ENCODE assay signal across 8 cellular contexts in the genomic region with DNA sequence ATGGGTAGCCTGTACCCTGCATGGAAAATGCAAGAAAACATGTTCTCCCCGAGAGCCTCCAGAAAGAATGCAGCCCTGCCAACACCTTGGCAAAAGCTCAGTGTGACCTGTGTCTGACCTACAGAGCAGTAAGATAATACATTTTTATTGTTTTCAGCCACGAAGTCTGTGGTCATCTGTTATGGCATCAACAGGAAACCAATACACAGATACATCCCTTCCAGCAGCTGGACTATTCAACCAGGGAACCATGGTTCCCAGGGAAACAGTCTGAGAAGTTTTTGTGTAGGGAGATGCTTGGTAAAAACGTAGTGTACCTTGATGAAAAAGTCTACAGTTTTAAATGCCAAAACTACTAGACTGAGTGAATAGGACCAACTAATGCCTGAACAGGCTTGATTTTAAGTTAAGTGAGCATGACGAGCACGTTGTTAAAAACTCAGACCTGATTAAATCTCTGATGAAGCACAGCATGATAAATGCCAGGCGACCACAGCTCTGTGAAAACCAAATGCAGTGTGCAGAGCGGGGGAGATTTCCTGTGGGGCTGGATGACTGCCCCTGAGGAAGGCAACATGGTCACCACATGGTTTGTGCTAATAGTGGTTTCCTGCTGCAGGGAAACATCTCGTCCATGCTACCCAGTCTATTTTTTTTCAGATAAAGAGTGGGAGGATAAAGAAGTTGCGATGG.
DNase-seq lines count a peak whose midpoint lies in the region; ATAC-seq and TF ChIP-seq lines count a peak whose summit lies in the region.

No MANE protein-coding gene starts in this region.

- CTCF ChIA-PET in activated CD8-positive, alpha-beta memory T cell treated with anti-CD3 and anti-CD28 coated beads, Interleukin-2, amount 10 ng/mL, durations not matched to agents 7 days and 5 days (lab: Charles Lee): no interaction called here

- H3K27me3 Mint-ChIP-seq in activated CD8-positive, alpha-beta memory T cell treated with anti-CD3 and anti-CD28 coated beads, Interleukin-2, amount 10 ng/mL, durations not matched to agents 7 days and 5 days: peaks cover 50% of the 10 kb centered on the region
- peaks cover 3% of the 10 kb centered on the region for H3K27me3 Mint-ChIP-seq in endothelial cell (ENCODE audit: unreplicated experiment)

- no peak overlapping the region for H3K4me3 Mint-ChIP-seq in activated CD8-positive, alpha-beta memory T cell treated with anti-CD3 and anti-CD28 coated beads, Interleukin-2, amount 10 ng/mL, durations not matched to agents 7 days and 5 days
- H3K4me3 Mint-ChIP-seq in endothelial cell (ENCODE audit: unreplicated experiment): no peak overlapping the region

- H3K4me1 Mint-ChIP-seq in activated CD8-positive, alpha-beta memory T cell treated with anti-CD3 and anti-CD28 coated beads, Interleukin-2, amount 10 ng/mL, durations not matched to agents 7 days and 5 days: peaks cover 14% of the 10 kb centered on the region
- peaks cover 31% of the 10 kb centered on the region for H3K4me1 Mint-ChIP-seq in endothelial cell (ENCODE audit: unreplicated experiment)

- TF ChIP-seq CTCF in endothelial cell (IDR thresholded peaks at IDR 0.05; ENCODE audit: unreplicated experiment): no peak

- DNase-seq in activated CD8-positive, alpha-beta memory T cell treated with anti-CD3 and anti-CD28 coated beads, Interleukin-2, amount 10 ng/mL, durations not matched to agents 7 days and 5 days: peak; percentile 64
- no peak for DNase-seq in activated CD8-positive, alpha-beta memory T cell treated with anti-CD3 and anti-CD28 coated beads, Interleukin-2, amount 50 U/mL, for 4 hours
- DNase-seq in M059J (ENCODE audit: low read depth) (peak; percentile 5), endothelial cell (ENCODE audit: low spot score) (peak; percentile 48), nucleus accumbens (lab: John Stamatoyannopoulos, UW) (no peak)
- DNase-seq in stimulated activated CD8-positive, alpha-beta memory T cell treated with anti-CD3 and anti-CD28 coated beads, Interleukin-2, amount 100 ng/mL, for 48 hours (ENCODE audit: low read depth in 2 of 2): peak; percentile 7 to 13
- no peak for DNase-seq in stimulated activated naive CD4-positive, alpha-beta T cell (lab: John Stamatoyannopoulos, UW)

- ATAC-seq in activated CD8-positive, alpha-beta memory T cell treated with anti-CD3 and anti-CD28 coated beads, Interleukin-2, amount 10 ng/mL, durations not matched to agents 7 days and 5 days: peak; percentile 75
- no peak for ATAC-seq in HG03280 (IDR thresholded peaks at IDR 0.05; ENCODE audit: unreplicated experiment)

- no peaks in the 10 kb centered on the region for H3K36me3 Mint-ChIP-seq in activated CD8-positive, alpha-beta memory T cell treated with anti-CD3 and anti-CD28 coated beads, Interleukin-2, amount 10 ng/mL, durations not matched to agents 7 days and 5 days
- no peaks in the 10 kb centered on the region for H3K36me3 Mint-ChIP-seq in endothelial cell (ENCODE audit: low read depth, unreplicated experiment)

- H3K27ac Mint-ChIP-seq in activated CD8-positive, alpha-beta memory T cell treated with anti-CD3 and anti-CD28 coated beads, Interleukin-2, amount 10 ng/mL, durations not matched to agents 7 days and 5 days: no peak overlapping the region
- H3K27ac Mint-ChIP-seq in endothelial cell (ENCODE audit: unreplicated experiment): peak overlapping the region; percentile 95

- H3K9me3 Mint-ChIP-seq in activated CD8-positive, alpha-beta memory T cell treated with anti-CD3 and anti-CD28 coated beads, Interleukin-2, amount 10 ng/mL, durations not matched to agents 7 days and 5 days (ENCODE audit: low read depth): no peaks in the 10 kb centered on the region
- H3K9me3 Mint-ChIP-seq in endothelial cell (ENCODE audit: unreplicated experiment): no peaks in the 10 kb centered on the region

Comparison
In these comparisons a context has a peak if more than half of its experiments do, and no peak if none do; other contexts are left out.
1. DNase-seq: peak in activated CD8-positive, alpha-beta memory T cell treated with anti-CD3 and anti-CD28 coated beads, Interleukin-2, amount 10 ng/mL, durations not matched to agents 7 days and 5 days (single experiment), M059J (single experiment), endothelial cell (single experiment) and stimulated activated CD8-positive, alpha-beta memory T cell treated with anti-CD3 and anti-CD28 coated beads, Interleukin-2, amount 100 ng/mL, for 48 hours (2 of 2); none in activated CD8-positive, alpha-beta memory T cell treated with anti-CD3 and anti-CD28 coated beads, Interleukin-2, amount 50 U/mL, for 4 hours (single experiment), stimulated activated naive CD4-positive, alpha-beta T cell (0 of 6) and nucleus accumbens (0 of 56).